12 cellular contexts compared by ENCODE assay signal in the genomic region with DNA sequence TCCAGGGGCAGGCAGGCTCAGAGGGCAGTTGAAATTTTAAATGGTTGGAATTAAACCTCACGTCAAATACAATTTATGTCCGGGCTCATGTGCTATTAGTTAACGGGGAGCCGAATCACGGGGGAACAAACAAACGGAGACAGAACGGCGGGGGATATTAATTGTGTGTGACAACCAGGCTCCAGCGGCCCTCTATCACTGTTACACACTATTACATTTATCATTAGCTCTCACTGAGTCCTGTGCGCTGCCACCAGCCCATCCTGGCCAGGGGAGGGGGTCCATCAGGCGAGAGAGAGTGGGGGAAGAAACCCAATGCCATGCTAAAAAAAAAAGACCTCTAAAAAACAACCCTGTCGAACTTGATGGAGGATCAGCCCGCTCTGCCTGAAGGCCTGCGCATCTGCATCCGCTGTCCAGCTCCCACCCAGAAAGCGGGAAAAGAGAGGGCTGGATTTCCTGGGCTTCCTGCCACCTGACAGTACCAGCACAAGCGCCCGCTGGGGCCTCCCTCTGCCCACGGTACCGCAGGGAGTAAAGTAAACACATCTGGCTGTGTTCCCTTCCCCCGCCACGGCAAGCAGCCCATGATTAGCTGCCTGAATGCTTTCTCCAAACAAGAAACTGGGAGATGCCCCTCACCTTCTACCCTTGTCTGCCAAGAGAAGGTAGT. TPM values are rescaled to one million over a fixed set of nuclear protein-coding genes. Genes with fewer than 3 reads are reported as not detected.
DNase-seq lines count a peak whose midpoint lies in the region; ATAC-seq lines count a peak whose summit lies in the region.
"Had no signal": no experiment of that assay in that cellular context is flagged by ENCODE, and none has a peak within 500 bp of the region (broad histone marks: within the 10 kb centered on the region; RNA-seq: fewer than 3 reads in every experiment).

No MANE protein-coding gene starts in this region.

- peak overlapping the region in 4 of 10 experiments; percentile 2 to 15 (median 8); a peak in 4 of 20 replicates for H3K4me3 ChIP-seq in BLaER1 treated with 17β-estradiol and CSF1 and Interleukin-3, amounts not matched to agents 10 nM and 100 nM
- peak overlapping the region; percentile 38; the same call in 1 of the 2 replicates for H3K4me3 ChIP-seq in SK-N-MC

- H3K9me3 Mint-ChIP-seq in T-helper 2 cell treated with Interferon-gamma antibody and Interleukin-4, amounts not matched to agents 5 μg/mL and 100 μg/mL, for 36 hours, result no peaks in the 10 kb centered on the region
- no peaks in the 10 kb centered on the region for H3K9me3 Mint-ChIP-seq in activated naive CD8-positive, alpha-beta T cell treated with anti-CD3 and anti-CD28 coated beads for 36 hours
- no peaks in the 10 kb centered on the region for H3K9me3 Mint-ChIP-seq in activated T-cell treated with anti-CD3 and anti-CD28 coated beads, Interleukin-2, amount 50 U/mL, for 24 hours
- H3K9me3 Mint-ChIP-seq: stimulated activated memory B cell treated with anti-CD40 and anti-IgM and Interleukin-4, amounts not matched to agents 10 μg/mL and 1 μg/mL and 100 μg/mL, for 72 hours had no signal

- H3K36me3 Mint-ChIP-seq in T-helper 2 cell treated with Interferon-gamma antibody and Interleukin-4, amounts not matched to agents 5 μg/mL and 100 μg/mL, for 36 hours (ENCODE audit: low read depth), result peaks cover 27% of the 10 kb centered on the region
- peaks cover 8% of the 10 kb centered on the region for H3K36me3 Mint-ChIP-seq in activated naive CD8-positive, alpha-beta T cell treated with anti-CD3 and anti-CD28 coated beads for 36 hours
- peaks cover 77% of the 10 kb centered on the region for H3K36me3 Mint-ChIP-seq in activated T-cell treated with anti-CD3 and anti-CD28 coated beads, Interleukin-2, amount 50 U/mL, for 24 hours (ENCODE audit: low read depth)

- H3K9ac ChIP-seq in BLaER1 treated with 17β-estradiol and CSF1 and Interleukin-3, amounts not matched to agents 10 nM and 100 nM, result peak overlapping the region in 10 of 11 experiments; percentile 4 to 73 (median 46); a peak in 17 of 22 replicates
- peak overlapping the region; percentile 57 for H3K9ac ChIP-seq in SK-N-MC (ENCODE audit: insufficient read length)
- H3K9ac ChIP-seq: KMS-11 had no signal

- H3K27ac ChIP-seq in BLaER1 treated with 17β-estradiol and CSF1 and Interleukin-3, amounts not matched to agents 10 nM and 100 nM, result peak overlapping the region in 8 of 11 experiments; percentile 14 to 76 (median 53); a peak in 15 of 22 replicates
- H3K27ac ChIP-seq in SK-N-MC, result peak overlapping the region; percentile 81
- H3K27ac ChIP-seq: KMS-11 had no signal

- peak; percentile 96 for DNase-seq in NCI-H146 (lab: John Stamatoyannopoulos, UW)
- peak; percentile 18 for DNase-seq in SK-N-MC (ENCODE audit: low read depth, low spot score)
- DNase-seq in left lobe of liver (ENCODE audit: low spot score), result no peak
- DNase-seq in T-helper 2 cell treated with Interferon-gamma antibody and Interleukin-4, amounts not matched to agents 5 μg/mL and 100 μg/mL, for 36 hours (ENCODE audit: low spot score), result no peak
- DNase-seq in stimulated activated naive CD4-positive, alpha-beta T cell treated with Interleukin-2 at 50 U/mL for 16 hours (lab: John Stamatoyannopoulos, UW), result no peak
- DNase-seq in activated naive CD8-positive, alpha-beta T cell treated with anti-CD3 and anti-CD28 coated beads for 36 hours, result no peak
- no peak for DNase-seq in activated T-cell treated with anti-CD3 and anti-CD28 coated beads, Interleukin-2, amount 50 U/mL, for 24 hours
- DNase-seq: activated CD4-positive, alpha-beta T cell treated with anti-CD3 and anti-CD28 coated beads for 48 hours; small intestine had no signal

- no peaks in the 10 kb centered on the region for H3K27me3 Mint-ChIP-seq in T-helper 2 cell treated with Interferon-gamma antibody and Interleukin-4, amounts not matched to agents 5 μg/mL and 100 μg/mL, for 36 hours (ENCODE audit: low read depth)
- no peaks in the 10 kb centered on the region for H3K27me3 Mint-ChIP-seq in activated naive CD8-positive, alpha-beta T cell treated with anti-CD3 and anti-CD28 coated beads for 36 hours
- no peaks in the 10 kb centered on the region for H3K27me3 Mint-ChIP-seq in activated T-cell treated with anti-CD3 and anti-CD28 coated beads, Interleukin-2, amount 50 U/mL, for 24 hours
- H3K27me3 Mint-ChIP-seq: stimulated activated memory B cell treated with anti-CD40 and anti-IgM and Interleukin-4, amounts not matched to agents 10 μg/mL and 1 μg/mL and 100 μg/mL, for 72 hours had no signal

- no peaks in the 10 kb centered on the region for H3K9me3 ChIP-seq in BLaER1 treated with 17β-estradiol and CSF1 and Interleukin-3, amounts not matched to agents 10 nM and 100 nM (replicated peaks in 1 of 11)
- H3K9me3 ChIP-seq in SK-N-MC (ENCODE audit: low read depth, low read length), result no peaks in the 10 kb centered on the region

- H3K4me2 ChIP-seq in BLaER1 treated with 17β-estradiol and CSF1 and Interleukin-3, amounts not matched to agents 10 nM and 100 nM, result peak overlapping the region; percentile 28 to 94 (median 79)
- H3K4me2 ChIP-seq: KMS-11 had no signal

- ATAC-seq in left lobe of liver, result peak; percentile 9
- ATAC-seq: stimulated activated memory B cell treated with anti-CD40 and anti-IgM and Interleukin-4, amounts not matched to agents 10 μg/mL and 1 μg/mL and 100 μg/mL, for 72 hours had no signal

- peaks cover 87 to 100% (median 96%) of the 10 kb centered on the region in 11 experiments for H3K36me3 ChIP-seq in BLaER1 treated with 17β-estradiol and CSF1 and Interleukin-3, amounts not matched to agents 10 nM and 100 nM
- no peaks in the 10 kb centered on the region for H3K36me3 ChIP-seq in SK-N-MC (ENCODE audit: insufficient read depth, low read length)

- no peaks in the 10 kb centered on the region for H3K27me3 ChIP-seq in BLaER1 treated with 17β-estradiol and CSF1 and Interleukin-3, amounts not matched to agents 10 nM and 100 nM

- H3K4me3 Mint-ChIP-seq in T-helper 2 cell treated with Interferon-gamma antibody and Interleukin-4, amounts not matched to agents 5 μg/mL and 100 μg/mL, for 36 hours, result no peak overlapping the region
- H3K4me3 Mint-ChIP-seq in activated naive CD8-positive, alpha-beta T cell treated with anti-CD3 and anti-CD28 coated beads for 36 hours, result no peak overlapping the region
- no peak overlapping the region for H3K4me3 Mint-ChIP-seq in activated T-cell treated with anti-CD3 and anti-CD28 coated beads, Interleukin-2, amount 50 U/mL, for 24 hours
- H3K4me3 Mint-ChIP-seq: stimulated activated memory B cell treated with anti-CD40 and anti-IgM and Interleukin-4, amounts not matched to agents 10 μg/mL and 1 μg/mL and 100 μg/mL, for 72 hours had no signal

- peaks cover 12 to 82% (median 41%) of the 10 kb centered on the region in 11 experiments; a peak in 18 of 22 replicates for H4K20me1 ChIP-seq in BLaER1 treated with 17β-estradiol and CSF1 and Interleukin-3, amounts not matched to agents 10 nM and 100 nM

- no peak overlapping the region for H3K27ac Mint-ChIP-seq in T-helper 2 cell treated with Interferon-gamma antibody and Interleukin-4, amounts not matched to agents 5 μg/mL and 100 μg/mL, for 36 hours
- H3K27ac Mint-ChIP-seq in activated naive CD8-positive, alpha-beta T cell treated with anti-CD3 and anti-CD28 coated beads for 36 hours, result no peak overlapping the region
- no peak overlapping the region for H3K27ac Mint-ChIP-seq in activated T-cell treated with anti-CD3 and anti-CD28 coated beads, Interleukin-2, amount 50 U/mL, for 24 hours
- H3K27ac Mint-ChIP-seq: stimulated activated memory B cell treated with anti-CD40 and anti-IgM and Interleukin-4, amounts not matched to agents 10 μg/mL and 1 μg/mL and 100 μg/mL, for 72 hours had no signal

- no peaks in the 10 kb centered on the region for H3K4me1 Mint-ChIP-seq in T-helper 2 cell treated with Interferon-gamma antibody and Interleukin-4, amounts not matched to agents 5 μg/mL and 100 μg/mL, for 36 hours (ENCODE audit: low read depth)
- no peaks in the 10 kb centered on the region for H3K4me1 Mint-ChIP-seq in activated naive CD8-positive, alpha-beta T cell treated with anti-CD3 and anti-CD28 coated beads for 36 hours
- no peaks in the 10 kb centered on the region for H3K4me1 Mint-ChIP-seq in activated T-cell treated with anti-CD3 and anti-CD28 coated beads, Interleukin-2, amount 50 U/mL, for 24 hours (ENCODE audit: low read depth)
- H3K4me1 Mint-ChIP-seq: stimulated activated memory B cell treated with anti-CD40 and anti-IgM and Interleukin-4, amounts not matched to agents 10 μg/mL and 1 μg/mL and 100 μg/mL, for 72 hours had no signal

- H3K4me1 ChIP-seq in BLaER1 treated with 17β-estradiol and CSF1 and Interleukin-3, amounts not matched to agents 10 nM and 100 nM, result peaks cover 20 to 76% (median 70%) of the 10 kb centered on the region in 10 experiments

RNA-seq across cellular contexts. Expression of a gene that starts 41.7 kb away (rescaled TPM):
- total RNA-seq in left lobe of liver, result 324 TPM
- 1 to 10 TPM; 1.3 to 2.0 TPM for total RNA-seq in activated naive CD8-positive, alpha-beta T cell treated with anti-CD3 and anti-CD28 coated beads for 36 hours

Comparison
In these comparisons a context has a peak if more than half of its experiments do, and no peak if none do; other contexts are left out.
1. DNase-seq: peak in NCI-H146 (single experiment) and SK-N-MC (single experiment); none in left lobe of liver (single experiment), T-helper 2 cell treated with Interferon-gamma antibody and Interleukin-4, amounts not matched to agents 5 μg/mL and 100 μg/mL, for 36 hours (single experiment), stimulated activated naive CD4-positive, alpha-beta T cell treated with Interleukin-2 at 50 U/mL for 16 hours (single experiment), activated naive CD8-positive, alpha-beta T cell treated with anti-CD3 and anti-CD28 coated beads for 36 hours (single experiment) and activated T-cell treated with anti-CD3 and anti-CD28 coated beads, Interleukin-2, amount 50 U/mL, for 24 hours (single experiment).
2. RNA of a gene that starts 41.7 kb away (total RNA-seq): 324 TPM in left lobe of liver (single experiment); 1.3 to 2.0 TPM in activated naive CD8-positive, alpha-beta T cell treated with anti-CD3 and anti-CD28 coated beads for 36 hours; every median in the first group is over 100 times any median in the second.